11 cellular contexts compared by ENCODE assay signal in the genomic region with DNA sequence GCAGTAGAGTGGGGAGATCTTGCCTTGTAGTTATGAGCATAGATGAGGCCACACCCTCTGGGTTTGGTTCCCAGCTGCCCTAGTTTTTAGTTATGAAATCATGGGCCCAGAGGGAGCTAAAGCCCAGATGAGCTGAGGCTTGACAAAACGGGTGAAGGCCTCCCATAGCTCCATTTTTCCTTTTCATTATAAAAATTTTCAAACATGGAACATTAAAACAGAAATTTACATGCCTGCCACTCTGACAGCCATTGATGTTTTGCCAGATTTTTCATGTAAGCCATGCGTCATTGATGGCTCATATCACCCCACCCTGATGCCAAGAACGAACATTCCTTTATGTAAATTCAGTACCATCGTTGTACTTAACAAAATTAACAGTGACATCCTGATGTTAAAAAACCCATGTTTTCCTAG.
DNase-seq lines count a peak whose midpoint lies in the region; ATAC-seq and TF ChIP-seq lines count a peak whose summit lies in the region.
"Had no signal": no experiment of that assay in that cellular context is flagged by ENCODE, and none has a peak within 500 bp of the region (broad histone marks: within the 10 kb centered on the region; RNA-seq: fewer than 3 reads in every experiment).

No MANE protein-coding gene starts in this region.

- H4K20me1 ChIP-seq in Karpas-422 (ENCODE audit: insufficient read depth, low read depth, low read length), result no peaks in the 10 kb centered on the region

- no peaks in the 10 kb centered on the region for H3K9me2 ChIP-seq in Karpas-422 (replicated peaks; ENCODE audit: insufficient read depth, low read length)

- WGBS in body of pancreas, 2 donors, result 63 to 64% methylated on average over 4 of the region's 4 CpGs
- 27% methylated on average over 4 of the region's 4 CpGs for WGBS in suprapubic skin

- H2AFZ ChIP-seq in Karpas-422 (ENCODE audit: low read length), result no peak overlapping the region

- TF ChIP-seq CTCF in body of pancreas (IDR thresholded peaks at IDR 0.05) (no peak), suprapubic skin (IDR thresholded peaks at IDR 0.05) (no peak)

- H3K4me1 ChIP-seq in body of pancreas (peaks cover 5% of the 10 kb centered on the region), suprapubic skin (peaks cover 42% of the 10 kb centered on the region), Karpas-422 (ENCODE audit: low read length) (no peaks in the 10 kb centered on the region)

- no peaks in the 10 kb centered on the region for H3K79me2 ChIP-seq in Karpas-422 (ENCODE audit: low read length)

- H3K36me3 ChIP-seq in body of pancreas (replicated peaks in 1 of 2; ENCODE audit: insufficient read depth in 1 of 2, low read depth in 2 of 2) (peaks cover 6 to 17% of the 10 kb centered on the region in 2 donors), suprapubic skin (peaks cover 46% of the 10 kb centered on the region), Karpas-422 (ENCODE audit: insufficient read depth, low read length) (no peaks in the 10 kb centered on the region)

- intact Hi-C loops in body of pancreas (cut with DNase I), result loop anchor here (10.0 kb wide), 1 partner anchor 52 kb away; no protein-coding TSS in a partner anchor
- intact Hi-C loops in left ventricle myocardium superior (cut with micrococcal nuclease), result loop anchor here (10.0 kb wide), 1 partner anchor 62 kb away; no protein-coding TSS in a partner anchor

- H3K27ac ChIP-seq in body of pancreas (no peak overlapping the region), suprapubic skin (peak overlapping the region; percentile 73), Karpas-422 (ENCODE audit: low read length) (no peak overlapping the region)

- TF ChIP-seq EP300 in suprapubic skin (IDR thresholded peaks at IDR 0.05), result no peak

- H3K9ac ChIP-seq in Karpas-422 (ENCODE audit: low read length), result no peak overlapping the region

- H3K9me3 ChIP-seq in body of pancreas, result no peaks in the 10 kb centered on the region
- H3K9me3 ChIP-seq in suprapubic skin, result no peaks in the 10 kb centered on the region
- no peaks in the 10 kb centered on the region for H3K9me3 ChIP-seq in Karpas-422 (ENCODE audit: low read length)

- H3K4me3 ChIP-seq in body of pancreas, result no peak overlapping the region
- no peak overlapping the region for H3K4me3 ChIP-seq in suprapubic skin
- no peak overlapping the region for H3K4me3 ChIP-seq in Karpas-422 (ENCODE audit: low read length)

- H3K27me3 ChIP-seq in body of pancreas (no peaks in the 10 kb centered on the region), suprapubic skin (no peaks in the 10 kb centered on the region), Karpas-422 (ENCODE audit: low read length) (no peaks in the 10 kb centered on the region)

- ATAC-seq in body of pancreas (peak; percentile 39), left ventricle myocardium superior (peak; percentile 85), HG02642 (IDR thresholded peaks at IDR 0.05; ENCODE audit: poor library complexity, unreplicated experiment) (no peak)
- ATAC-seq: T-cell had no signal

- no peak overlapping the region for H3K4me2 ChIP-seq in Karpas-422 (ENCODE audit: low read depth, low read length, poor library complexity, severe bottlenecking)

- peak; percentile 85 for DNase-seq in HT1080 (ENCODE audit: low read depth)
- no peak for DNase-seq in body of pancreas
- no peak for DNase-seq in left ventricle myocardium superior
- no peak for DNase-seq in suprapubic skin (ENCODE audit: low spot score in 2 of 2)
- DNase-seq in activated effector memory CD4-positive, alpha-beta T cell treated with Interleukin-2 at 50 U/mL for 16 hours, result no peak
- no peak for DNase-seq in COR-L47 (lab: John Stamatoyannopoulos, UW)
- no peak for DNase-seq in Karpas-422
- DNase-seq: kidney glomerular epithelial cell, NCI-H446, T-cell had no signal

- TF ChIP-seq POLR2A in body of pancreas (IDR thresholded peaks at IDR 0.05) (no peak), suprapubic skin (IDR thresholded peaks at IDR 0.05) (no peak)
